28 cellular contexts compared by ENCODE assay signal in genomic region chr4:18106620-18107019, GRCh38.
DNase-seq lines count a peak whose midpoint lies in the region; ATAC-seq and TF ChIP-seq lines count a peak whose summit lies in the region.
"Had no signal": no experiment of that assay in that cellular context is flagged by ENCODE, and none has a peak within 500 bp of the region (broad histone marks: within the 10 kb centered on the region; RNA-seq: fewer than 3 reads in every experiment).

No MANE protein-coding gene starts in this region.

- H4K20me1 ChIP-seq in mammary epithelial cell (ENCODE audit: insufficient read depth, low read length), result no peaks in the 10 kb centered on the region

- DNase-seq in MCF 10A (ENCODE audit: unreplicated experiment), result peak; percentile 49
- DNase-seq in mammary epithelial cell, result no peak
- DNase-seq in NCI-H69 (lab: John Stamatoyannopoulos, UW), result peak; percentile 43
- no peak for DNase-seq in activated naive CD4-positive, alpha-beta T cell (lab: John Stamatoyannopoulos, UW)
- no peak for DNase-seq in foreskin fibroblast
- DNase-seq: activated CD4-positive, alpha-beta T cell treated with anti-CD3 and anti-CD28 coated beads, Interleukin-2, amount 50 U/mL, for 1 hour; anterior cingulate cortex; cortex of kidney; endodermal cell; HCEC 1CT; naive B cell; NCI-H1048; NCI-H526; nucleus accumbens; stimulated activated CD4-positive, alpha-beta T cell treated with anti-CD3 and anti-CD28 coated beads, Interleukin-2, amount 100 ng/mL, for 48 hours had no signal

- H3K27ac ChIP-seq in mammary epithelial cell (ENCODE audit: insufficient read depth, low read depth, low read length), result no peak overlapping the region
- H3K27ac ChIP-seq: suprapubic skin had no signal

- H3K4me3 Mint-ChIP-seq in MCF 10A (ENCODE audit: unreplicated experiment), result no peak overlapping the region
- H3K4me3 Mint-ChIP-seq: activated T-helper 17 cell treated with anti-CD3 and anti-CD28 coated beads, Interleukin-2, amount 50 U/mL, for 72 hours; B cell; endodermal cell; memory B cell; stimulated activated effector memory CD8-positive, alpha-beta T cell treated with anti-CD3 and anti-CD28 coated beads, Interleukin-12 subunit alpha, Interleukin-12 subunit beta, amount 100 ng/mL, for 72 hours; WTC11 had no signal

- dilution Hi-C loops in mammary epithelial cell (cut with HindIII; ENCODE audit: low sequenced_read_pairs), result no loop called here

- no peaks in the 10 kb centered on the region for H3K36me3 Mint-ChIP-seq in MCF 10A (ENCODE audit: insufficient read depth, unreplicated experiment)
- H3K36me3 Mint-ChIP-seq: activated naive CD4-positive, alpha-beta T cell treated with anti-CD3 and anti-CD28 coated beads, Interleukin-2, amount 50 U/mL, for 72 hours; memory B cell; naive B cell; stimulated activated effector memory CD8-positive, alpha-beta T cell treated with anti-CD3 and anti-CD28 coated beads, Interleukin-12 subunit alpha, Interleukin-12 subunit beta, amount 100 ng/mL, for 72 hours; WTC11 had no signal

- H3K79me2 ChIP-seq in mammary epithelial cell (ENCODE audit: insufficient read depth, low read length), result no peaks in the 10 kb centered on the region

- in situ Hi-C loops in mammary epithelial cell (cut with MboI; ENCODE audit: low sequenced_read_pairs in 2 of 2), result no loop called here

- H3K27me3 Mint-ChIP-seq in MCF 10A (ENCODE audit: insufficient read depth, unreplicated experiment), result no peaks in the 10 kb centered on the region
- H3K27me3 Mint-ChIP-seq: B cell, memory B cell had no signal

- H3K9me3 Mint-ChIP-seq in MCF 10A (ENCODE audit: unreplicated experiment), result no peaks in the 10 kb centered on the region
- H3K9me3 Mint-ChIP-seq: activated naive CD4-positive, alpha-beta T cell treated with anti-CD3 and anti-CD28 coated beads, Interleukin-2, amount 50 U/mL, for 72 hours; activated T-helper 17 cell treated with anti-CD3 and anti-CD28 coated beads, Interleukin-2, amount 50 U/mL, for 72 hours; endodermal cell; memory B cell; naive B cell; stimulated activated effector memory CD8-positive, alpha-beta T cell treated with anti-CD3 and anti-CD28 coated beads, Interleukin-12 subunit alpha, Interleukin-12 subunit beta, amount 100 ng/mL, for 72 hours; WTC11 had no signal

- CTCF ChIA-PET in MCF 10A (lab: Yijun Ruan, JAX), result interaction anchor here (1.2 kb wide), 1 partner anchor 461 kb away, joined by 5 read pairs; no protein-coding TSS in a partner anchor
- CTCF ChIA-PET in mammary epithelial cell (lab: Charles Lee; ENCODE audit: low non-redundant PET), result no interaction called here

- no peak overlapping the region for H3K9ac ChIP-seq in mammary epithelial cell (ENCODE audit: insufficient read depth, low read length)

- H3K4me2 ChIP-seq in mammary epithelial cell (ENCODE audit: insufficient read depth, low read depth, low read length), result no peak overlapping the region
- H3K4me2 ChIP-seq: smooth muscle cell had no signal

- no peak overlapping the region for H2AFZ ChIP-seq in mammary epithelial cell (ENCODE audit: low read depth, low read length)

- 57% methylated on average over 5 of the region's 5 CpGs for WGBS in mammary epithelial cell (ENCODE audit: low coverage, missing lambda C conversion rate)

- peak; percentile 76 for ATAC-seq in esophagus mucosa
- ATAC-seq in HG03457 (IDR thresholded peaks at IDR 0.05; ENCODE audit: unreplicated experiment), result no peak
- no peak for ATAC-seq in HG03378 (IDR thresholded peaks at IDR 0.05; ENCODE audit: unreplicated experiment)
- ATAC-seq: activated naive CD4-positive, alpha-beta T cell treated with anti-CD3 and anti-CD28 coated beads, Interleukin-2, amount 50 U/mL, for 72 hours; activated T-helper 17 cell treated with anti-CD3 and anti-CD28 coated beads, Interleukin-2, amount 50 U/mL, for 72 hours; HepG2; Right ventricle myocardium inferior; stimulated activated effector memory CD8-positive, alpha-beta T cell treated with anti-CD3 and anti-CD28 coated beads, Interleukin-12 subunit alpha, Interleukin-12 subunit beta, amount 100 ng/mL, for 72 hours; WTC11 had no signal

- H3K4me1 Mint-ChIP-seq in MCF 10A (ENCODE audit: insufficient read depth, unreplicated experiment), result peaks cover 20% of the 10 kb centered on the region
- H3K4me1 Mint-ChIP-seq: activated T-helper 17 cell treated with anti-CD3 and anti-CD28 coated beads, Interleukin-2, amount 50 U/mL, for 72 hours; B cell; memory B cell; naive B cell; stimulated activated effector memory CD8-positive, alpha-beta T cell treated with anti-CD3 and anti-CD28 coated beads, Interleukin-12 subunit alpha, Interleukin-12 subunit beta, amount 100 ng/mL, for 72 hours; WTC11 had no signal

- intact Hi-C loops in MCF 10A (cut with micrococcal nuclease), result no loop called here
- intact Hi-C loops in mammary epithelial cell (cut with micrococcal nuclease), result no loop called here

- TF ChIP-seq CTCF in MCF 10A (IDR thresholded peaks at IDR 0.05; ENCODE audit: unreplicated experiment) (no peak), mammary epithelial cell (conservative IDR thresholded peaks at IDR 0.05 in 1 of 2, IDR thresholded peaks at IDR 0.05 in 1 of 2; ENCODE audit: extremely low read depth in 1 of 2, insufficient read depth in 1 of 2, low read depth in 1 of 2, low read length in 2 of 2) (no peak), foreskin fibroblast (IDR thresholded peaks at IDR 0.05; ENCODE audit: low read depth, low read length) (no peak)

- no peaks in the 10 kb centered on the region for H3K36me3 ChIP-seq in mammary epithelial cell (ENCODE audit: insufficient read depth, low read length)
- H3K36me3 ChIP-seq: suprapubic skin had no signal

- H3K9me3 ChIP-seq in mammary epithelial cell (replicated peaks; ENCODE audit: insufficient read depth, low read length), result no peaks in the 10 kb centered on the region
- H3K9me3 ChIP-seq: suprapubic skin had no signal

- no peak overlapping the region for H3K4me3 ChIP-seq in mammary epithelial cell (replicated peaks in 1 of 3; ENCODE audit: insufficient read depth in 1 of 3, low read depth in 2 of 3, low read length in 3 of 3)
- no peak overlapping the region for H3K4me3 ChIP-seq in foreskin fibroblast (ENCODE audit: low read depth in 1 of 2, low read length in 2 of 2)
- H3K4me3 ChIP-seq: smooth muscle cell, suprapubic skin had no signal

- peaks cover 3% of the 10 kb centered on the region for H3K27me3 ChIP-seq in mammary epithelial cell (ENCODE audit: insufficient read depth, low read length)

- BruUV-seq in MCF 10A (replicated peaks; lab: Mats Ljungman, UMichigan) (no TSS peak), mammary epithelial cell (replicated peaks; lab: Mats Ljungman, UMichigan) (no TSS peak)

- no peaks in the 10 kb centered on the region for H3K4me1 ChIP-seq in mammary epithelial cell (ENCODE audit: insufficient read depth, low read length)

- POLR2A ChIA-PET in MCF 10A (lab: Yijun Ruan, JAX), result interaction anchor here (0.6 kb wide), 1 partner anchor 123 kb away, joined by 3 read pairs; no protein-coding TSS in a partner anchor

- H3K27ac Mint-ChIP-seq in MCF 10A (ENCODE audit: low read depth, unreplicated experiment), result peak overlapping the region; percentile 78
- H3K27ac Mint-ChIP-seq: activated naive CD4-positive, alpha-beta T cell treated with anti-CD3 and anti-CD28 coated beads, Interleukin-2, amount 50 U/mL, for 72 hours; activated T-helper 17 cell treated with anti-CD3 and anti-CD28 coated beads, Interleukin-2, amount 50 U/mL, for 72 hours; B cell; endodermal cell; memory B cell; stimulated activated effector memory CD8-positive, alpha-beta T cell treated with anti-CD3 and anti-CD28 coated beads, Interleukin-12 subunit alpha, Interleukin-12 subunit beta, amount 100 ng/mL, for 72 hours; WTC11 had no signal

Comparison
In these comparisons a context has a peak if more than half of its experiments do, and no peak if none do; other contexts are left out.
1. DNase-seq: peak in MCF 10A (single experiment) and NCI-H69 (single experiment); none in mammary epithelial cell (single experiment), activated naive CD4-positive, alpha-beta T cell (0 of 4) and foreskin fibroblast (0 of 2).